Comparison of ENCODE assay signal across 17 cellular contexts in the genomic region with DNA sequence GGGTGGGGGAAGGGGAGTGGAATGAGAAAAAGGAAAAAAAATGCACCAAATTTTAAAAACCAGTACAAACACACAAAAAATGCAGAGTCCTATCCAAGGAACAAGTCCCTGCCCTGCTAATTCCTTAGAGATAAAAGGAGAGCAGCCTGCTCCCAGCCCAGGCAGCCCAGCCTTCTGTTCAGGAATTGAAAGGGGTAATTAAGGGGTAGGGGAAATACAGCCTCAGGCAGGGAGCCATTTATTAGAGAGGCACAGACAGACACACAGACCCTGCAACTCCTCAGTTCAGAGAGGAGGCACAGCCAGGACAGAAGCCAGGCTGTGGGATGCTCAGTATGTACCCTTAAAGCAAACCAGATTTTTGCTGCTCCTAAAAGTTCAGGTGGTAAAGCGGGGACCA.
DNase-seq lines count a peak whose midpoint lies in the region; ATAC-seq and TF ChIP-seq lines count a peak whose summit lies in the region.
"Had no signal": no experiment of that assay in that cellular context is flagged by ENCODE, and none has a peak within 500 bp of the region (broad histone marks: within the 10 kb centered on the region; RNA-seq: fewer than 3 reads in every experiment).

No MANE protein-coding gene starts in this region.

- H3K27ac Mint-ChIP-seq in glutamatergic neuron (ENCODE audit: unreplicated experiment): peak overlapping the region; percentile 56
- H3K27ac Mint-ChIP-seq: T-cell had no signal

- H3K27me3 ChIP-seq in SK-N-SH (ENCODE audit: insufficient read depth) (no peaks in the 10 kb centered on the region; the same call in 1 of the 2 replicates), prostate gland (replicated peaks; ENCODE audit: insufficient read depth) (no peaks in the 10 kb centered on the region), Peyer's patch (no peaks in the 10 kb centered on the region)

- H3K9ac ChIP-seq in SK-N-SH: no peak overlapping the region

- TF ChIP-seq POLR2A in prostate gland (IDR thresholded peaks at IDR 0.05) (no peak), Peyer's patch (IDR thresholded peaks at IDR 0.05) (no peak)

- POLR2A ChIA-PET in SK-N-SH (lab: Yijun Ruan, JAX): no interaction called here

- no peak overlapping the region for H2AFZ ChIP-seq in SK-N-SH (ENCODE audit: low read depth)

- no peak overlapping the region for H3K4me2 ChIP-seq in SK-N-SH

- peaks cover 0 to 21% of the 10 kb centered on the region in 2 experiments; a peak in 2 of 4 replicates for H3K4me1 ChIP-seq in SK-N-SH (ENCODE audit: control insufficient read depth in 1 of 2, insufficient read depth in 2 of 2, low read depth in 1 of 2, low read length in 1 of 2)
- peaks cover 20% of the 10 kb centered on the region for H3K4me1 ChIP-seq in prostate gland (replicated peaks)
- no peaks in the 10 kb centered on the region for H3K4me1 ChIP-seq in Peyer's patch

- no peaks in the 10 kb centered on the region for H3K9me3 ChIP-seq in SK-N-SH
- no peaks in the 10 kb centered on the region for H3K9me3 ChIP-seq in prostate gland
- no peaks in the 10 kb centered on the region for H3K9me3 ChIP-seq in Peyer's patch

- DNase-seq in SK-N-SH (peak; percentile 48), NCI-H2227 (lab: John Stamatoyannopoulos, UW; ENCODE audit: unreplicated experiment) (peak; percentile 71), glutamatergic neuron (no peak), prostate gland (ENCODE audit: low spot score) (no peak), Peyer's patch (no peak)
- DNase-seq: DMS79 treated with DMSO at 0.1 percent for 48 hours, KBM-7, NCI-H1436, NCI-H2081 treated with DMSO at 0.1 percent for 48 hours, NCI-H345, NCI-H526, Right ventricle myocardium superior, T-cell had no signal

- no peaks in the 10 kb centered on the region for H3F3A ChIP-seq in SK-N-SH (replicated peaks; ENCODE audit: insufficient read depth)

- peaks cover 19% of the 10 kb centered on the region for H3K36me3 Mint-ChIP-seq in glutamatergic neuron (ENCODE audit: unreplicated experiment)
- H3K36me3 Mint-ChIP-seq: T-cell had no signal

- no peak overlapping the region for H3K4me3 ChIP-seq in SK-N-SH (ENCODE audit: low read depth in 2 of 2, low read length in 1 of 2)
- no peak overlapping the region for H3K4me3 ChIP-seq in prostate gland
- H3K4me3 ChIP-seq in Peyer's patch: no peak overlapping the region
- H3K4me3 ChIP-seq: SK-N-MC had no signal

- peaks cover 13% of the 10 kb centered on the region for H3K27me3 Mint-ChIP-seq in glutamatergic neuron (ENCODE audit: unreplicated experiment)

- ATAC-seq in SK-N-SH treated with all-trans-retinoic acid at 6 μM for 48 hours (no peak), HG03280 (IDR thresholded peaks at IDR 0.05; ENCODE audit: unreplicated experiment) (no peak)
- ATAC-seq: HepG2, T-cell had no signal

- H3K4me1 Mint-ChIP-seq in glutamatergic neuron (ENCODE audit: low read depth, unreplicated experiment): peaks cover 28% of the 10 kb centered on the region
- H3K4me1 Mint-ChIP-seq: T-cell had no signal

- intact Hi-C loops in prostate gland (cut with DNase I): no loop called here

- CTCF ChIA-PET in SK-N-SH (lab: Yijun Ruan, JAX): no interaction called here

- no peaks in the 10 kb centered on the region for H3K36me3 ChIP-seq in SK-N-SH (replicated peaks in 1 of 2; ENCODE audit: control insufficient read depth in 1 of 2, insufficient read depth in 2 of 2, low read length in 1 of 2)
- H3K36me3 ChIP-seq in prostate gland: no peaks in the 10 kb centered on the region
- H3K36me3 ChIP-seq in Peyer's patch: no peaks in the 10 kb centered on the region

- 75% methylated on average over 1 of the region's 1 CpG for WGBS in SK-N-SH (ENCODE audit: low lambda C conversion rate)
- 71% methylated on average over 1 of the region's 1 CpG for WGBS in prostate gland

- H3K9me2 ChIP-seq in SK-N-SH: no peaks in the 10 kb centered on the region

- H3K79me2 ChIP-seq in SK-N-SH (ENCODE audit: insufficient read depth): no peaks in the 10 kb centered on the region

- TF ChIP-seq CTCF in SK-N-SH (IDR thresholded peaks at IDR 0.05) (no peak), glutamatergic neuron (IDR thresholded peaks at IDR 0.05; ENCODE audit: partially characterized antibody, unreplicated experiment) (no peak), prostate gland (IDR thresholded peaks at IDR 0.05) (no peak), Peyer's patch (IDR thresholded peaks at IDR 0.05) (no peak)

- TF ChIP-seq EP300 in SK-N-SH (IDR thresholded peaks at IDR 0.05; ENCODE audit: borderline replicate concordance in 1 of 2, low read depth in 1 of 2, low read length in 1 of 2): no peak

- no peak overlapping the region for H3K4me3 Mint-ChIP-seq in glutamatergic neuron (ENCODE audit: unreplicated experiment)
- H3K4me3 Mint-ChIP-seq: T-cell had no signal

- no peaks in the 10 kb centered on the region for H4K20me1 ChIP-seq in SK-N-SH (ENCODE audit: insufficient read depth)

- H3K9me3 Mint-ChIP-seq in glutamatergic neuron (ENCODE audit: unreplicated experiment): peaks cover 8% of the 10 kb centered on the region
- H3K9me3 Mint-ChIP-seq: T-cell had no signal

- TF ChIP-seq RAD21 in SK-N-SH (IDR thresholded peaks at IDR 0.05; ENCODE audit: low read length): no peak

- H3K27ac ChIP-seq in SK-N-SH (ENCODE audit: low read depth in 2 of 2, low read length in 1 of 2) (peak overlapping the region in 1 of 2 experiments; percentile 64; a peak in 2 of 4 replicates), prostate gland (peak overlapping the region; percentile 23 to 53), Peyer's patch (no peak overlapping the region)
- H3K27ac ChIP-seq: SK-N-MC had no signal

TF ChIP-seq in SK-N-SH, 30 proteins besides CTCF, POLR2A, EP300 and RAD21 (continues in another document):
- TF ChIP-seq MXI1 (IDR thresholded peaks at IDR 0.05; ENCODE audit: low read depth, low read length): no peak
- TF ChIP-seq IRF3 (IDR thresholded peaks at IDR 0.05; ENCODE audit: low read depth, low read length): no peak
- TF ChIP-seq TEAD4 (IDR thresholded peaks at IDR 0.05; ENCODE audit: borderline replicate concordance, insufficient read depth): no peak
- TF ChIP-seq, protein P1, sequence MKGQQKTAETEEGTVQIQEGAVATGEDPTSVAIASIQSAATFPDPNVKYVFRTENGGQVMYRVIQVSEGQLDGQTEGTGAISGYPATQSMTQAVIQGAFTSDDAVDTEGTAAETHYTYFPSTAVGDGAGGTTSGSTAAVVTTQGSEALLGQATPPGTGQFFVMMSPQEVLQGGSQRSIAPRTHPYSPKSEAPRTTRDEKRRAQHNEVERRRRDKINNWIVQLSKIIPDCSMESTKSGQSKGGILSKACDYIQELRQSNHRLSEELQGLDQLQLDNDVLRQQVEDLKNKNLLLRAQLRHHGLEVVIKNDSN (IDR thresholded peaks at IDR 0.05; ENCODE audit: borderline replicate concordance, low read depth): no peak
- TF ChIP-seq, protein P2, sequence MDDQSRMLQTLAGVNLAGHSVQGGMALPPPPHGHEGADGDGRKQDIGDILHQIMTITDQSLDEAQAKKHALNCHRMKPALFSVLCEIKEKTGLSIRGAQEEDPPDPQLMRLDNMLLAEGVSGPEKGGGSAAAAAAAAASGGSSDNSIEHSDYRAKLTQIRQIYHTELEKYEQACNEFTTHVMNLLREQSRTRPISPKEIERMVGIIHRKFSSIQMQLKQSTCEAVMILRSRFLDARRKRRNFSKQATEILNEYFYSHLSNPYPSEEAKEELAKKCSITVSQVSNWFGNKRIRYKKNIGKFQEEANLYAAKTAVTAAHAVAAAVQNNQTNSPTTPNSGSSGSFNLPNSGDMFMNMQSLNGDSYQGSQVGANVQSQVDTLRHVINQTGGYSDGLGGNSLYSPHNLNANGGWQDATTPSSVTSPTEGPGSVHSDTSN (IDR thresholded peaks at IDR 0.05): no peak

TF ChIP-seq in SK-N-SH treated with all-trans-retinoic acid at 6 μM for 48 hours, 23 proteins besides CTCF, POLR2A, EP300 and RAD21 (continues in another document):
- TF ChIP-seq, protein P3, sequence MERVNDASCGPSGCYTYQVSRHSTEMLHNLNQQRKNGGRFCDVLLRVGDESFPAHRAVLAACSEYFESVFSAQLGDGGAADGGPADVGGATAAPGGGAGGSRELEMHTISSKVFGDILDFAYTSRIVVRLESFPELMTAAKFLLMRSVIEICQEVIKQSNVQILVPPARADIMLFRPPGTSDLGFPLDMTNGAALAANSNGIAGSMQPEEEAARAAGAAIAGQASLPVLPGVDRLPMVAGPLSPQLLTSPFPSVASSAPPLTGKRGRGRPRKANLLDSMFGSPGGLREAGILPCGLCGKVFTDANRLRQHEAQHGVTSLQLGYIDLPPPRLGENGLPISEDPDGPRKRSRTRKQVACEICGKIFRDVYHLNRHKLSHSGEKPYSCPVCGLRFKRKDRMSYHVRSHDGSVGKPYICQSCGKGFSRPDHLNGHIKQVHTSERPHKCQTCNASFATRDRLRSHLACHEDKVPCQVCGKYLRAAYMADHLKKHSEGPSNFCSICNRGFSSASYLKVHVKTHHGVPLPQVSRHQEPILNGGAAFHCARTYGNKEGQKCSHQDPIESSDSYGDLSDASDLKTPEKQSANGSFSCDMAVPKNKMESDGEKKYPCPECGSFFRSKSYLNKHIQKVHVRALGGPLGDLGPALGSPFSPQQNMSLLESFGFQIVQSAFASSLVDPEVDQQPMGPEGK (CRISPR knock-in tag; IDR thresholded peaks at IDR 0.05; ENCODE audit: borderline replicate concordance): no peak
- TF ChIP-seq BACH2 (CRISPR knock-in tag; IDR thresholded peaks at IDR 0.05; ENCODE audit: borderline replicate concordance) (no peak), RARB (CRISPR knock-in tag; IDR thresholded peaks at IDR 0.05) (no peak), ARNTL (CRISPR knock-in tag; IDR thresholded peaks at IDR 0.05; ENCODE audit: borderline replicate concordance, low read depth) (no peak), CSRNP3 (CRISPR knock-in tag; IDR thresholded peaks at IDR 0.05) (no peak), CSDC2 (CRISPR knock-in tag; IDR thresholded peaks at IDR 0.05) (no peak), OSR1 (CRISPR knock-in tag; IDR thresholded peaks at IDR 0.05) (no peak), TOX (CRISPR knock-in tag; IDR thresholded peaks at IDR 0.05; ENCODE audit: borderline replicate concordance) (no peak), ZNF70 (CRISPR knock-in tag; IDR thresholded peaks at IDR 0.05) (no peak), ESRRG (CRISPR knock-in tag; IDR thresholded peaks at IDR 0.05) (no peak)

Comparison
In these comparisons a context has a peak if more than half of its experiments do, and no peak if none do; other contexts are left out.
1. DNase-seq: peak in SK-N-SH (single experiment) and NCI-H2227 (single experiment); none in glutamatergic neuron (single experiment), prostate gland (single experiment) and Peyer's patch (0 of 3).
2. H3K27ac ChIP-seq: peak in prostate gland (2 of 2); none in Peyer's patch (0 of 4).